ENCODE assay signal across 16 cellular contexts in the genomic region with DNA sequence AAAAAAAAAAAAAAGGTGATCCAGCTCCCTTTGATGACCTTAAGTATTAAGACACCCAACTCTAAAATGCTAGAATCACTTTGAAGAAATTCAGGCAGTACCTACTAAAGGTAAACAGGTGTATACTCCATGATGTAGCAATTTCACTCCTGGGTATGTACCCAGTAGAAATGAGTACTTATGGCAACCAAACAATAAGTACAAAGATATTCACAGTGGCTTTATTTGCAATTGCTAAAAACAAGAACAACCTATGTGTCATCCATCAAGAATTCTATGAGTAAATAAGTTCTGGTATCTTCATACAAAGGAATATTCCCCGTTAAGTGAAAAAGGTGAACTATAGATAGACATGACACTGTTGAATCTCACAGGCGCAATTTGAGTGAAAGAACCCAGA. TPM values are rescaled to one million over a fixed set of nuclear protein-coding genes. Genes with fewer than 3 reads are reported as not detected.
DNase-seq lines count a peak whose midpoint lies in the region; TF ChIP-seq lines count a peak whose summit lies in the region.
"Had no signal": no experiment of that assay in that cellular context is flagged by ENCODE, and none has a peak within 500 bp of the region (broad histone marks: within the 10 kb centered on the region; RNA-seq: fewer than 3 reads in every experiment).

No MANE protein-coding gene starts in this region.

- H3K4me2 ChIP-seq in osteoblast (ENCODE audit: insufficient read depth, low read length): no peak overlapping the region
- H3K4me2 ChIP-seq: GM23338 had no signal

- TF ChIP-seq CTCF in osteoblast (IDR thresholded peaks at IDR 0.05; ENCODE audit: extremely low read depth, low read depth, low read length) (no peak), ovary (IDR thresholded peaks at IDR 0.05) (no peak)

- no peaks in the 10 kb centered on the region for H4K20me1 ChIP-seq in osteoblast (ENCODE audit: insufficient read depth, low read length)

- H3K4me3 ChIP-seq in osteoblast (ENCODE audit: insufficient read depth, low read length) (no peak overlapping the region), ovary (no peak overlapping the region)
- H3K4me3 ChIP-seq: GM23338 had no signal

- intact Hi-C loops in ovary (cut with DNase I): no loop called here

- TF ChIP-seq POLR2A in ovary (IDR thresholded peaks at IDR 0.05): no peak

- H3K9me3 ChIP-seq in osteoblast (ENCODE audit: low read depth, low read length) (no peaks in the 10 kb centered on the region), ovary (no peaks in the 10 kb centered on the region)

- H3K27ac ChIP-seq in osteoblast (ENCODE audit: low read depth, low read length) (no peak overlapping the region), ovary (no peak overlapping the region)

- H3K4me1 ChIP-seq in osteoblast (ENCODE audit: insufficient read depth, low read length): peaks cover 10% of the 10 kb centered on the region
- H3K4me1 ChIP-seq in ovary (ENCODE audit: insufficient read depth): no peaks in the 10 kb centered on the region

- H3K79me2 ChIP-seq in osteoblast (ENCODE audit: insufficient read depth, low read length): no peaks in the 10 kb centered on the region

- DNase-seq in ELR (ENCODE audit: low read depth) (peak; percentile 76), LHCN-M2 (ENCODE audit: low read depth) (peak; percentile 36), amniotic epithelial cell (ENCODE audit: low read depth) (peak; percentile 31), osteoblast (ENCODE audit: insufficient read length, low spot score, missing footprints) (peak; percentile 58), GM03348 (ENCODE audit: low spot score) (no peak), ovary (no peak), nucleus accumbens (lab: John Stamatoyannopoulos, UW) (no peak)
- DNase-seq: CD4-positive, alpha-beta memory T cell; DND-41; GF-D8; MM.1S; NCI-H1092 treated with DMSO at 0.1 percent for 48 hours; NCI-H2107; NCI-H226; NCI-H524 treated with DMSO at 0.1 percent for 48 hours had no signal

- H3K27me3 ChIP-seq in osteoblast (ENCODE audit: insufficient read depth, low read length): no peaks in the 10 kb centered on the region
- H3K27me3 ChIP-seq in ovary: no peaks in the 10 kb centered on the region

- H2AFZ ChIP-seq in osteoblast (ENCODE audit: low read length): no peak overlapping the region
- H2AFZ ChIP-seq: GM23338 had no signal

- H3K36me3 ChIP-seq in osteoblast (ENCODE audit: insufficient read depth, low read length): no peaks in the 10 kb centered on the region
- no peaks in the 10 kb centered on the region for H3K36me3 ChIP-seq in ovary

- WGBS in ovary, 3 donors: 92 to 96% (median 96%) methylated on average over 2 of the region's 2 CpGs

- TF ChIP-seq EP300 in ovary (IDR thresholded peaks at IDR 0.05): no peak

RNA-seq across cellular contexts. Expression of a gene that starts 29.4 kb away (rescaled TPM):
- 2.9 and 3.1 TPM in 2 replicates for total RNA-seq in LHCN-M2 (2014; rRNA removed)
- polyA plus RNA-seq in LHCN-M2 (2012): 1.6 TPM
- 6.2 and 10.6 TPM in 2 replicates for total RNA-seq in osteoblast
- total RNA-seq in ovary: 10 to 100 TPM in 5 of 7 donors, 1 to 10 TPM in 2; 4.4 to 24.5 (median 11.6) TPM
- polyA plus RNA-seq in ovary: 1 to 10 TPM; 4.8 to 7.0 TPM

Comparison
In these comparisons a context has a peak if more than half of its experiments do, and no peak if none do; other contexts are left out.
1. DNase-seq: peak in ELR (single experiment), LHCN-M2 (single experiment), amniotic epithelial cell (single experiment) and osteoblast (single experiment); none in GM03348 (single experiment), ovary (0 of 5) and nucleus accumbens (0 of 56).